In the genomic region with DNA sequence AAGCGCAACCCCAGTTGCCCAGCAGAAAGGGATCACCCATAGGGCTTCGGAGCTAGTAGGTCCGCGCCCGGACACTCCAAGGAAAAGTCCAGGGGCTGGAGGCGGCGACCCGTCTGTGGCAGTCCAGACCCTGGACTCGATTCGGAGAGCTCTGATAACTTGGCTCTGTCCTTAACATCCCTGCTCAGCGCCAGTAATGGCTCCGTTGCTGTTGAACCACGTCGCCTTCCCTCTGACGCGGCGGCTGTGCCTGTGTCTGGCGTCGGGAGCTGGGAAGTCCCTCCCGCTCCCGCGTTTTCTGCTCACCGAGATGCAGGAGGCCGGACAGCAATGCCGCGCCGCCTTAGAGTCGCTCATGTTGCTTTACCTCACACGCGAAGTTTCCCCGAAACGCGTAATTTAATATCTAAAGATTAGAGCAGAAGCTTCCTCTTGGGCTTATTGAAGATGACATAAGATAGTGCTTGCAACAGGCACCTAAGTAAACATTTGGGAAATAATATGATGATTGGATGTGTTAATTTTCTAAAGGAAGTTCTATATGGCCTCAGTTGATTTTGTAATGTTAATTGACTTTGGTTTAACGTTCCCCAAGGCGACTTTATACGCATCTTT, we compare ENCODE assay signal across 8 cellular contexts. TPM values are rescaled to one million over a fixed set of nuclear protein-coding genes. Genes with fewer than 3 reads are reported as not detected.
DNase-seq lines count a peak whose midpoint lies in the region; ATAC-seq, FAIRE-seq and TF ChIP-seq lines count a peak whose summit lies in the region.

No MANE protein-coding gene starts in this region.

- TF ChIP-seq RAD21 in Ishikawa (IDR thresholded peaks at IDR 0.05; ENCODE audit: low read depth): no peak

- TF ChIP-seq EP300 in Ishikawa (IDR thresholded peaks at IDR 0.05; ENCODE audit: borderline replicate concordance): no peak
- no peak for TF ChIP-seq EP300 in stomach (IDR thresholded peaks at IDR 0.05)

- no peaks in the 10 kb centered on the region for H3K9me3 Mint-ChIP-seq in nephron progenitor cell

- 4 to 5% (median 5%) methylated on average over 33 to 36 of the region's 36 CpGs for WGBS in stomach, 5 donors

- no peak for TF ChIP-seq CTCF in D721Med (IDR thresholded peaks at IDR 0.05; ENCODE audit: insufficient read depth, missing control alignments)
- TF ChIP-seq CTCF in Panc1 (IDR thresholded peaks at IDR 0.05): no peak
- no peak for TF ChIP-seq CTCF in foreskin fibroblast (IDR thresholded peaks at IDR 0.05; ENCODE audit: low read depth, low read length)
- TF ChIP-seq CTCF in nephron progenitor cell (IDR thresholded peaks at IDR 0.05): no peak
- no peak for TF ChIP-seq CTCF in stomach (IDR thresholded peaks at IDR 0.05)

- H3K4me3 Mint-ChIP-seq in nephron progenitor cell: peak overlapping the region; percentile 91

- no TSS peak for BruUV-seq in Panc1 (replicated peaks; lab: Mats Ljungman, UMichigan)

- DNase-seq in D721Med (ENCODE audit: insufficient read length, low spot score) (peak; percentile 35), Panc1 (ENCODE audit: low read depth, low spot score) (peak; percentile 36), activated gamma-delta T cell treated with Interleukin-2 at 50 U/mL for 16 hours (peak; percentile 41), foreskin fibroblast (peak; percentile 82 to 93), nephron progenitor cell (peak; percentile 67), stomach (peak; percentile 82)

- intact Hi-C loops in Panc1 (cut with micrococcal nuclease; ENCODE audit: unreplicated experiment): loop anchor here (5.0 kb wide), 1 partner anchor 60 kb away; no protein-coding TSS in a partner anchor
- intact Hi-C loops in stomach (cut with DNase I; ENCODE audit: low total_unique reads): no loop called here

- in situ Hi-C loops in Panc1 (cut with HindIII; ENCODE audit: low pct_unique_long_range_greater_than_20kb, low sequenced_read_pairs): no loop called here

- peak; percentile 14 for ATAC-seq in GM21717 (IDR thresholded peaks at IDR 0.05; ENCODE audit: unreplicated experiment)
- peak; percentile 69 for ATAC-seq in Panc1

- peaks cover 8% of the 10 kb centered on the region for H3K27me3 ChIP-seq in Panc1 (ENCODE audit: control insufficient read depth, insufficient read depth, low read length)
- no peaks in the 10 kb centered on the region for H3K27me3 ChIP-seq in stomach

- peaks cover 35% of the 10 kb centered on the region for H3K4me1 Mint-ChIP-seq in nephron progenitor cell

- no peak for FAIRE-seq in D721Med (lab: Jason Lieb, UNC)

- POLR2A ChIA-PET in Panc1 (lab: Charles Lee): interaction anchor here (0.6 to 0.8 kb wide), 3 partner anchors 59 to 157 kb away, joined by 3 to 9 read pairs (median 6); no protein-coding TSS in a partner anchor

- H3K36me3 ChIP-seq in Panc1 (ENCODE audit: control insufficient read depth, insufficient read depth, low read length) (peaks cover under 1% of the 10 kb centered on the region; the same call in 1 of the 2 replicates), stomach (peaks cover under 1 to 10% (median 4%) of the 10 kb centered on the region in 4 donors)

- TF ChIP-seq POLR2A in stomach (IDR thresholded peaks at IDR 0.05): no peak

- CTCF ChIA-PET in Panc1 (lab: Charles Lee): interaction anchor here (0.6 kb wide), 1 partner anchor 278 kb away, joined by 10 read pairs; no protein-coding TSS in a partner anchor

- H3K9me3 ChIP-seq in Panc1 (ENCODE audit: control insufficient read depth, insufficient read depth, low read depth, low read length): no peaks in the 10 kb centered on the region
- H3K9me3 ChIP-seq in stomach: no peaks in the 10 kb centered on the region

- peaks cover 11% of the 10 kb centered on the region for H3K36me3 Mint-ChIP-seq in nephron progenitor cell (ENCODE audit: low read depth)

- H3K27me3 Mint-ChIP-seq in nephron progenitor cell (ENCODE audit: low read depth, poor library complexity): peaks cover 12% of the 10 kb centered on the region

- peaks cover 5% of the 10 kb centered on the region; the same call in 1 of the 2 replicates for H3K4me1 ChIP-seq in Panc1 (ENCODE audit: control insufficient read depth, insufficient read depth, low read length)
- H3K4me1 ChIP-seq in stomach: peaks cover 0 to 26% (median 19%) of the 10 kb centered on the region in 4 donors

- peak overlapping the region; percentile 67 to 81 for H3K4me3 ChIP-seq in Panc1 (ENCODE audit: low read depth in 2 of 2, low read length in 2 of 2)
- H3K4me3 ChIP-seq in foreskin fibroblast (ENCODE audit: low read depth in 1 of 2, low read length in 2 of 2): peak overlapping the region; percentile 70 to 76
- peak overlapping the region; percentile 79 to 95 (median 92) for H3K4me3 ChIP-seq in stomach

- peak overlapping the region; percentile 96 for H3K27ac Mint-ChIP-seq in nephron progenitor cell

- peak overlapping the region; percentile 81 for H3K27ac ChIP-seq in Panc1 (ENCODE audit: low read length)
- H3K27ac ChIP-seq in stomach: peak overlapping the region; percentile 98 to 100 (median 99)

TF ChIP-seq in Ishikawa, 13 proteins besides CTCF, POLR2A, EP300 and RAD21:
- TF ChIP-seq CEBPB (IDR thresholded peaks at IDR 0.05) (no peak), FOXM1 (IDR thresholded peaks at IDR 0.05; ENCODE audit: borderline replicate concordance, low read depth) (no peak), YY1 (IDR thresholded peaks at IDR 0.05; ENCODE audit: low read depth) (peak; percentile 44; the same call in 1 of the 2 replicates), TCF12 (IDR thresholded peaks at IDR 0.05; ENCODE audit: low read depth) (no peak), CREB1 (IDR thresholded peaks at IDR 0.05; ENCODE audit: low read depth) (0 out of 2 replicates have a peak, but pooled peaks have one; percentile 32), MAX (IDR thresholded peaks at IDR 0.05) (peak; percentile 91)
TF ChIP-seq in Ishikawa: peak in this region for 3.

RNA-seq across cellular contexts. Expression of gene ZBTB14, which starts 1.3 kb away (rescaled TPM):
- total RNA-seq in Panc1 (2021; ENCODE audit: unreplicated experiment): 12.6 TPM
- polyA plus RNA-seq in Panc1 (2012; ENCODE audit: insufficient read length): 6.3 TPM
- total RNA-seq in stomach: 10 to 100 TPM in 1 of 5 donors, 1 to 10 TPM in 4; 3.8 to 14.9 (median 6.4) TPM
- 1 to 10 TPM; 5.1 to 6.9 (median 5.2) TPM for polyA plus RNA-seq in stomach

Comparison
In these comparisons a context has a peak if more than half of its experiments do, and no peak if none do; other contexts are left out.
1. Peak in every context shown above with its lines: DNase-seq, ATAC-seq, H3K4me3 ChIP-seq and H3K27ac ChIP-seq.
2. DNase-seq: peak in every context shown above with its lines; median percentile 88 in foreskin fibroblast; 82 in stomach; 67 in nephron progenitor cell; 41 in activated gamma-delta T cell treated with Interleukin-2 at 50 U/mL for 16 hours; 36 in Panc1; 35 in D721Med.